Comparison of ENCODE assay signal across 8 cellular contexts in genomic region chr13:32456591-32456990, GRCh38.
"Had no signal": no experiment of that assay in that cellular context is flagged by ENCODE, and none has a peak within 500 bp of the region (broad histone marks: within the 10 kb centered on the region; RNA-seq: fewer than 3 reads in every experiment).

No MANE protein-coding gene starts in this region.

- FAIRE-seq: H1, H54, HTR-8/SVneo had no signal

- H3K4me1 Mint-ChIP-seq: GM23338, H9 had no signal

- H3K4me3 Mint-ChIP-seq: GM23338, H9, IgD-negative memory B cell had no signal

- DNase-seq: H9, HCEC 1CT, KG1 had no signal

- H3K27ac Mint-ChIP-seq: GM23338, IgD-negative memory B cell had no signal

- H3K27me3 Mint-ChIP-seq: IgD-negative memory B cell had no signal
